Comparison of ENCODE assay signal across 8 cellular contexts in genomic region chr18:23077493-23078256, GRCh38. TPM values are rescaled to one million over a fixed set of nuclear protein-coding genes. Genes with fewer than 3 reads are reported as not detected.
DNase-seq lines count a peak whose midpoint lies in the region; ATAC-seq and TF ChIP-seq lines count a peak whose summit lies in the region.
"Had no signal": no experiment of that assay in that cellular context is flagged by ENCODE, and none has a peak within 500 bp of the region (broad histone marks: within the 10 kb centered on the region; RNA-seq: fewer than 3 reads in every experiment).

No MANE protein-coding gene starts in this region.

- H3K4me3 Mint-ChIP-seq in neural progenitor cell = no peak overlapping the region
- no peak overlapping the region for H3K4me3 Mint-ChIP-seq in natural killer cell
- H3K4me3 Mint-ChIP-seq in activated CD4-positive, alpha-beta T cell treated with anti-CD3 and anti-CD28 coated beads for 36 hours = no peak overlapping the region

- H3K9me2 ChIP-seq in Loucy (replicated peaks; ENCODE audit: low read depth, low read length) = no peaks in the 10 kb centered on the region

- H3K9me3 Mint-ChIP-seq in neural progenitor cell (no peaks in the 10 kb centered on the region), natural killer cell (no peaks in the 10 kb centered on the region)
- no peaks in the 10 kb centered on the region for H3K9me3 Mint-ChIP-seq in activated CD4-positive, alpha-beta T cell treated with anti-CD3 and anti-CD28 coated beads for 36 hours (ENCODE audit: low read depth)

- H3K27ac Mint-ChIP-seq in neural progenitor cell (no peak overlapping the region), natural killer cell (no peak overlapping the region)
- H3K27ac Mint-ChIP-seq in activated CD4-positive, alpha-beta T cell treated with anti-CD3 and anti-CD28 coated beads for 36 hours = no peak overlapping the region

- intact Hi-C loops in natural killer cell (cut with micrococcal nuclease) = no loop called here
- intact Hi-C loops in activated CD4-positive, alpha-beta T cell treated with anti-CD3 and anti-CD28 coated beads for 36 hours (cut with DNase I, micrococcal nuclease) = no loop called here

- H3K4me2 ChIP-seq in Loucy (ENCODE audit: low read depth, low read length, poor library complexity, severe bottlenecking) (no peak overlapping the region), neural progenitor cell (no peak overlapping the region)

- H4K20me1 ChIP-seq in Loucy (ENCODE audit: insufficient read depth, low read length, poor library complexity, severe bottlenecking) = no peaks in the 10 kb centered on the region
- H4K20me1 ChIP-seq in neural progenitor cell (ENCODE audit: low read depth) = no peaks in the 10 kb centered on the region

- CTCF ChIA-PET in activated CD4-positive, alpha-beta T cell treated with anti-CD3 and anti-CD28 coated beads for 36 hours (lab: Charles Lee) = interaction anchor here (0.7 kb wide), 1 partner anchor 15 kb away, joined by 3 read pairs; no protein-coding TSS in a partner anchor

- H3K36me3 ChIP-seq in Loucy (ENCODE audit: insufficient read depth, low read length) = no peaks in the 10 kb centered on the region
- H3K36me3 ChIP-seq in brain microvascular endothelial cell (replicated peaks) = no peaks in the 10 kb centered on the region
- H3K36me3 ChIP-seq in neural progenitor cell = no peaks in the 10 kb centered on the region
- H3K36me3 ChIP-seq: esophagus muscularis mucosa had no signal

- DNase-seq in EL (peak; percentile 26), brain microvascular endothelial cell (no peak), neural progenitor cell (ENCODE audit: low spot score) (no peak), natural killer cell (no peak), HuH-7 (ENCODE audit: low spot score) (no peak)
- DNase-seq in activated CD4-positive, alpha-beta T cell treated with anti-CD3 and anti-CD28 coated beads for 36 hours = no peak

- H3K27me3 Mint-ChIP-seq in neural progenitor cell (ENCODE audit: insufficient read depth, low read depth) (peaks cover 6% of the 10 kb centered on the region), natural killer cell (ENCODE audit: low read depth in 2 of 2) (peaks cover 0 to 4% of the 10 kb centered on the region in 2 donors)
- H3K27me3 Mint-ChIP-seq in activated CD4-positive, alpha-beta T cell treated with anti-CD3 and anti-CD28 coated beads for 36 hours = no peaks in the 10 kb centered on the region

- no peak overlapping the region for H3K9ac ChIP-seq in Loucy (ENCODE audit: low read depth, low read length, poor library complexity, severe bottlenecking)
- no peak overlapping the region for H3K9ac ChIP-seq in neural progenitor cell

- H3K9me3 ChIP-seq in Loucy (ENCODE audit: insufficient read depth, low read depth, low read length) (no peaks in the 10 kb centered on the region), neural progenitor cell (ENCODE audit: low read depth) (no peaks in the 10 kb centered on the region)
- H3K9me3 ChIP-seq: esophagus muscularis mucosa had no signal

- in situ Hi-C loops in brain microvascular endothelial cell (cut with HindIII; ENCODE audit: low pct_ligation_motif_present, low sequenced_read_pairs) = no loop called here

- POLR2A ChIA-PET in activated CD4-positive, alpha-beta T cell treated with anti-CD3 and anti-CD28 coated beads for 36 hours (lab: Charles Lee) = no interaction called here

- H3K27ac ChIP-seq in brain microvascular endothelial cell (no peak overlapping the region), neural progenitor cell (no peak overlapping the region)

- H3F3A ChIP-seq in Loucy (ENCODE audit: low read depth) (no peaks in the 10 kb centered on the region), neural progenitor cell (ENCODE audit: low read depth) (no peaks in the 10 kb centered on the region)

- H3K79me2 ChIP-seq in Loucy (ENCODE audit: insufficient read depth, low read length) (no peaks in the 10 kb centered on the region), neural progenitor cell (ENCODE audit: low read depth) (no peaks in the 10 kb centered on the region)

- H3K4me1 Mint-ChIP-seq in neural progenitor cell (peaks cover 21% of the 10 kb centered on the region), natural killer cell (peaks cover 9 to 13% of the 10 kb centered on the region in 2 donors)
- H3K4me1 Mint-ChIP-seq in activated CD4-positive, alpha-beta T cell treated with anti-CD3 and anti-CD28 coated beads for 36 hours = peaks cover 23% of the 10 kb centered on the region

- H3K36me3 Mint-ChIP-seq in neural progenitor cell = no peaks in the 10 kb centered on the region
- H3K36me3 Mint-ChIP-seq in natural killer cell = no peaks in the 10 kb centered on the region
- no peaks in the 10 kb centered on the region for H3K36me3 Mint-ChIP-seq in activated CD4-positive, alpha-beta T cell treated with anti-CD3 and anti-CD28 coated beads for 36 hours (ENCODE audit: low read depth)

- peak overlapping the region; percentile 93 for H2AFZ ChIP-seq in Loucy (ENCODE audit: low read length)
- H2AFZ ChIP-seq in neural progenitor cell (replicated peaks) = no peak overlapping the region

- ATAC-seq in natural killer cell = no peak
- no peak for ATAC-seq in activated CD4-positive, alpha-beta T cell treated with anti-CD3 and anti-CD28 coated beads for 36 hours

- H3K4me1 ChIP-seq in Loucy (ENCODE audit: insufficient read depth, low read length, poor library complexity, severe bottlenecking) = peaks cover 25% of the 10 kb centered on the region
- H3K4me1 ChIP-seq in neural progenitor cell = no peaks in the 10 kb centered on the region

- peak; percentile 56 for TF ChIP-seq CTCF in Loucy (conservative IDR thresholded peaks at IDR 0.05; ENCODE audit: low read length)
- peak; percentile 35 for TF ChIP-seq CTCF in brain microvascular endothelial cell (IDR thresholded peaks at IDR 0.05; ENCODE audit: low read depth, low read length, missing control alignments)
- TF ChIP-seq CTCF in neural progenitor cell (IDR thresholded peaks at IDR 0.05) = peak; percentile 27
- TF ChIP-seq CTCF in natural killer cell (IDR thresholded peaks at IDR 0.05) = no peak

- H3K27me3 ChIP-seq in Loucy (ENCODE audit: insufficient read depth, low read length, poor library complexity, severe bottlenecking) (no peaks in the 10 kb centered on the region), brain microvascular endothelial cell (replicated peaks) (no peaks in the 10 kb centered on the region), neural progenitor cell (no peaks in the 10 kb centered on the region)
- H3K27me3 ChIP-seq: esophagus muscularis mucosa had no signal

- H3K4me3 ChIP-seq in Loucy (ENCODE audit: low read length, poor library complexity, severe bottlenecking) = no peak overlapping the region
- no peak overlapping the region for H3K4me3 ChIP-seq in brain microvascular endothelial cell (ENCODE audit: low read depth, low read length)
- no peak overlapping the region for H3K4me3 ChIP-seq in neural progenitor cell
- H3K4me3 ChIP-seq: esophagus muscularis mucosa had no signal

RNA-seq across cellular contexts. Expression of gene CABLES1, which starts 57.6 kb away (rescaled TPM):
- total RNA-seq in neural progenitor cell (ENCODE audit: low replicate concordance) (2.8 and 3.7 TPM in 2 replicates), natural killer cell (1 to 10 TPM; 1.3 to 2.2 (median 1.8) TPM)
- total RNA-seq in activated CD4-positive, alpha-beta T cell treated with anti-CD3 and anti-CD28 coated beads for 36 hours = 1 to 10 TPM; 3.7 to 3.8 TPM
